In the genomic region with DNA sequence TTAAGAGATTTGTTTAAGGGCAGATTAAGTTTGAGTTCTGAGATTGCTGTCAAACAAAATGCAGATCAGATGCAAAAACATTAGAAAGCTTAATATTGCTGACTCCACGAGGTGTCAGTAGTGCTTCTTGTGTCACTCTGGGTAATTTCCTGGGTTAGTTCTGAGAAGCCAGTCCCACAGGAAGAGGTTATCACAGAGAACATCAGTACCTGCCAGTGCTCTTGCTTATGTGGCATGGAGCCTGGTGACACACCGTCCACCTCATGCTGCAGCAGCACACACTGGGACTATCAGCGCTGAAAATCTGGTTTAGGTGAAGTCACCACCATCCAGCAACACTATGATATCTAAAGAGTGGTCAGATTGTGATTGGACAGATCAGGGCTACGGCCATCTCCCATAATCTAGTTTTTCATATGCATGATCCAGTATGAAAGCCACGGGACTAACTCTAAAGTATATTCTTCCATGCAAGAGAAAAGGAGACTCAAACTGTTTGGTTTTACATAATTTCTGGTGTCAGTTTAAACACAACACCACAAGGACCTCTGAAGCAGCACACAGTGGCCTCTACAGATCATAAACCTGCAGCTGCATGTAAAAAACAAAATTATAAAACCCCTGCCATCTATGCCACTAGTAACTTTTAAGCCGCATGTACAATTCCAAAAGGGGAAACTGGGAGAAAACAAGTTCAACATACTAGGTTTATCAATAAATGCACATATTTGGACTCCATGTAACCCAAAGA, we compare ENCODE assay signal across 8 cellular contexts. TPM values are rescaled to one million over a fixed set of nuclear protein-coding genes. Genes with fewer than 3 reads are reported as not detected.
DNase-seq lines count a peak whose midpoint lies in the region; ATAC-seq and TF ChIP-seq lines count a peak whose summit lies in the region.

No MANE protein-coding gene starts in this region.

- no peak overlapping the region for H3K4me2 ChIP-seq in fibroblast of lung (ENCODE audit: extremely low read depth, insufficient read depth, low read length)

- no peak overlapping the region for H3K4me3 ChIP-seq in fibroblast of lung (replicated peaks in 1 of 4; ENCODE audit: control extremely low read depth in 1 of 4, insufficient read depth in 1 of 4, low read depth in 3 of 4, low read length in 4 of 4)
- H3K4me3 ChIP-seq in retinal pigment epithelial cell (ENCODE audit: low read length), result no peak overlapping the region

- H3K9me3 ChIP-seq in fibroblast of lung (ENCODE audit: control insufficient read depth, insufficient read depth, low read depth, low read length), result no peaks in the 10 kb centered on the region

- no peaks in the 10 kb centered on the region for H4K20me1 ChIP-seq in fibroblast of lung (ENCODE audit: control insufficient read depth, extremely low read depth, insufficient read depth, low read length)

- H3K27me3 ChIP-seq in fibroblast of lung (ENCODE audit: control insufficient read depth, insufficient read depth, low read length), result no peaks in the 10 kb centered on the region

- H3K4me1 ChIP-seq in fibroblast of lung (ENCODE audit: control insufficient read depth, extremely low read depth, insufficient read depth, low read length), result no peaks in the 10 kb centered on the region

- no peaks in the 10 kb centered on the region for H3K79me2 ChIP-seq in fibroblast of lung (ENCODE audit: control insufficient read depth, insufficient read depth, low read length)

- peak; percentile 24 to 61 for TF ChIP-seq CTCF in fibroblast of lung (conservative IDR thresholded peaks at IDR 0.05 in 1 of 2, IDR thresholded peaks at IDR 0.05 in 1 of 2; ENCODE audit: low read depth in 1 of 2, low read length in 2 of 2)
- peak; percentile 58 for TF ChIP-seq CTCF in retinal pigment epithelial cell (conservative IDR thresholded peaks at IDR 0.05; ENCODE audit: low read depth, low read length)

- no peak overlapping the region for H3K27ac ChIP-seq in fibroblast of lung (ENCODE audit: insufficient read depth, low read length)

- in situ Hi-C loops in ACHN (cut with HindIII; ENCODE audit: low pct_ligation_motif_present, low pct_unique_long_range_greater_than_20kb, low sequenced_read_pairs), result no loop called here

- H2AFZ ChIP-seq in fibroblast of lung (ENCODE audit: low read length), result no peak overlapping the region

- DNase-seq in ACHN (peak; percentile 63), NCI-H460 (ENCODE audit: extremely low read depth, low read depth) (peak; percentile 40), fibroblast of lung (ENCODE audit: low read depth in 2 of 2) (peak; percentile 64 to 68), retinal pigment epithelial cell (ENCODE audit: low read depth) (no peak)
- peak; percentile 9 for DNase-seq in activated CD8-positive, alpha-beta memory T cell treated with anti-CD3 and anti-CD28 coated beads, Interleukin-2, amount 50 U/mL, for 1 hour (ENCODE audit: extremely low read depth)
- no peak for DNase-seq in effector CD8-positive, alpha-beta T cell (lab: John Stamatoyannopoulos, UW)

- ATAC-seq in GM18502 (IDR thresholded peaks at IDR 0.05; ENCODE audit: poor library complexity, unreplicated experiment) (peak; percentile 95), HG02885 (IDR thresholded peaks at IDR 0.05; ENCODE audit: poor library complexity, unreplicated experiment) (peak; percentile 90)

- H3K36me3 ChIP-seq in fibroblast of lung (ENCODE audit: control insufficient read depth, insufficient read depth, low read length), result peaks cover 2% of the 10 kb centered on the region

- no peak overlapping the region for H3K9ac ChIP-seq in fibroblast of lung (ENCODE audit: insufficient read depth, low read length)

RNA-seq across cellular contexts. Expression of a gene that starts 36.1 kb away (rescaled TPM):
- 11.0 and 14.9 TPM in 2 replicates for total RNA-seq in NCI-H460 (2014; rRNA removed; shearing (Covaris generic))
- 6.6 and 15.3 TPM in 2 replicates for polyA plus RNA-seq in NCI-H460 (2014; cell fraction: nucleus; rRNA removed)
- total RNA-seq in fibroblast of lung, result under 0.01 TPM in 2 replicates
- polyA plus RNA-seq in fibroblast of lung, result 0.05 and 0.07 TPM in 2 replicates
- 0.01 and 0.07 TPM in 2 replicates for polyA plus RNA-seq in fibroblast of lung (2012)
- polyA minus RNA-seq in fibroblast of lung (ENCODE audit: low replicate concordance), result not detected in 2 replicates

Comparison
In these comparisons a context has a peak if more than half of its experiments do, and no peak if none do; other contexts are left out.
1. DNase-seq: peak in ACHN (single experiment), NCI-H460 (single experiment), activated CD8-positive, alpha-beta memory T cell treated with anti-CD3 and anti-CD28 coated beads, Interleukin-2, amount 50 U/mL, for 1 hour (single experiment) and fibroblast of lung (2 of 2); none in retinal pigment epithelial cell (single experiment) and effector CD8-positive, alpha-beta T cell (single experiment).
2. RNA of a gene that starts 36.1 kb away (total RNA-seq): 11.0 to 14.9 TPM in NCI-H460; under 0.01 TPM in fibroblast of lung; every median in the first group is over 10 times any median in the second.